Comparison of ENCODE assay signal across 8 cellular contexts in genomic region chr17:57875109-57876022, GRCh38. TPM values are rescaled to one million over a fixed set of nuclear protein-coding genes. Genes with fewer than 3 reads are reported as not detected.
DNase-seq lines count a peak whose midpoint lies in the region; TF ChIP-seq lines count a peak whose summit lies in the region.

No MANE protein-coding gene starts in this region.

- in situ Hi-C loops in G401 (cut with HindIII; ENCODE audit: low sequenced_read_pairs), result no loop called here

- H3K27me3 Mint-ChIP-seq in type B pancreatic cell, result no peaks in the 10 kb centered on the region
- peaks cover 26% of the 10 kb centered on the region for H3K27me3 Mint-ChIP-seq in activated CD4-positive, alpha-beta memory T cell treated with anti-CD3 and anti-CD28 coated beads for 36 hours

- H3K36me3 ChIP-seq in H7 (replicated peaks; ENCODE audit: control insufficient read depth, insufficient read depth, low read length) (no peaks in the 10 kb centered on the region), NT2/D1 (ENCODE audit: insufficient read depth, insufficient read length, low read length) (peaks cover 51% of the 10 kb centered on the region)

- H3K36me3 Mint-ChIP-seq in type B pancreatic cell, result peaks cover 14% of the 10 kb centered on the region
- no peaks in the 10 kb centered on the region for H3K36me3 Mint-ChIP-seq in activated CD4-positive, alpha-beta memory T cell treated with anti-CD3 and anti-CD28 coated beads for 36 hours

- intact Hi-C loops in activated CD4-positive, alpha-beta memory T cell treated with anti-CD3 and anti-CD28 coated beads for 36 hours (cut with micrococcal nuclease), result no loop called here

- TF ChIP-seq CTCF in type B pancreatic cell (conservative IDR thresholded peaks at IDR 0.05), result peak; percentile 73

- H3K27ac Mint-ChIP-seq in type B pancreatic cell, result peak overlapping the region; percentile 65
- H3K27ac Mint-ChIP-seq in activated CD4-positive, alpha-beta memory T cell treated with anti-CD3 and anti-CD28 coated beads for 36 hours, result no peak overlapping the region

- DNase-seq in H7 (peak; percentile 89), NT2/D1 (ENCODE audit: low read depth, low spot score) (no peak), ecto neural progenitor cell (ENCODE audit: low spot score) (peak; percentile 86), lung microvascular endothelial cell (ENCODE audit: low read depth in 2 of 2) (peak; percentile 73 to 98), type B pancreatic cell (ENCODE audit: extremely low spot score, unreplicated experiment) (peak; percentile 81), G401 (ENCODE audit: low spot score) (no peak), DMS153 (lab: John Stamatoyannopoulos, UW) (no peak)
- no peak for DNase-seq in activated CD4-positive, alpha-beta memory T cell treated with anti-CD3 and anti-CD28 coated beads for 36 hours

- peaks cover 65% of the 10 kb centered on the region for H3K4me1 Mint-ChIP-seq in type B pancreatic cell (ENCODE audit: unreplicated experiment)
- H3K4me1 Mint-ChIP-seq in activated CD4-positive, alpha-beta memory T cell treated with anti-CD3 and anti-CD28 coated beads for 36 hours (ENCODE audit: low read depth), result peaks cover 31% of the 10 kb centered on the region

- no peaks in the 10 kb centered on the region for H3K9me3 ChIP-seq in NT2/D1 (ENCODE audit: insufficient read depth, low read length)

- H3K4me3 Mint-ChIP-seq in type B pancreatic cell, result peak overlapping the region; percentile 74
- no peak overlapping the region for H3K4me3 Mint-ChIP-seq in activated CD4-positive, alpha-beta memory T cell treated with anti-CD3 and anti-CD28 coated beads for 36 hours

- no peaks in the 10 kb centered on the region for H3K9me3 Mint-ChIP-seq in type B pancreatic cell
- H3K9me3 Mint-ChIP-seq in activated CD4-positive, alpha-beta memory T cell treated with anti-CD3 and anti-CD28 coated beads for 36 hours, result no peaks in the 10 kb centered on the region

- H3K9ac ChIP-seq in NT2/D1 (ENCODE audit: insufficient read length, low read depth), result peak overlapping the region; percentile 83

- H3K27me3 ChIP-seq in H7 (ENCODE audit: control insufficient read depth, insufficient read depth, low read length), result peaks cover 2% of the 10 kb centered on the region; the same call in 1 of the 2 replicates
- H3K27me3 ChIP-seq in NT2/D1 (ENCODE audit: insufficient read depth, insufficient read length), result no peaks in the 10 kb centered on the region

- H3K4me3 ChIP-seq in H7 (ENCODE audit: insufficient read depth, low read depth, low read length), result no peak overlapping the region
- H3K4me3 ChIP-seq in NT2/D1 (ENCODE audit: insufficient read length, low read depth), result no peak overlapping the region

- peaks cover 37% of the 10 kb centered on the region for H3K4me1 ChIP-seq in NT2/D1 (ENCODE audit: insufficient read depth, insufficient read length)

- POLR2A ChIA-PET in activated CD4-positive, alpha-beta memory T cell treated with anti-CD3 and anti-CD28 coated beads for 36 hours (lab: Charles Lee), result interaction anchor here (1.3 kb wide), 2 partner anchors 25 to 123 kb away, joined by 3 read pairs; no protein-coding TSS in a partner anchor

- CTCF ChIA-PET in activated CD4-positive, alpha-beta memory T cell treated with anti-CD3 and anti-CD28 coated beads for 36 hours (lab: Charles Lee), result interaction anchor here (0.8 to 1.8 kb wide), 5 partner anchors 16 to 124 kb away, joined by 3 to 8 read pairs (median 4); no protein-coding TSS in a partner anchor

RNA-seq across cellular contexts. Expression of gene MRPS23, which starts 25.5 kb away (rescaled TPM):
- total RNA-seq in H7 (2014; rRNA removed; shearing (Covaris generic)), result 56.1 and 65.9 TPM in 2 replicates
- 22.0 and 24.0 TPM in 2 replicates for total RNA-seq in lung microvascular endothelial cell
- 35.5 and 46.9 TPM in 2 replicates for total RNA-seq in type B pancreatic cell (ENCODE audit: low replicate concordance)
- total RNA-seq in G401 (2014; rRNA removed; shearing (Covaris generic)), result 39.2 and 60.7 TPM in 2 replicates
- total RNA-seq in activated CD4-positive, alpha-beta memory T cell treated with anti-CD3 and anti-CD28 coated beads for 36 hours, result 10 to 100 TPM; 58.2 to 64.1 TPM

Comparison
In these comparisons a context has a peak if more than half of its experiments do, and no peak if none do; other contexts are left out.
1. DNase-seq: peak in H7 (single experiment), ecto neural progenitor cell (single experiment), lung microvascular endothelial cell (2 of 2) and type B pancreatic cell (single experiment); none in NT2/D1 (single experiment), G401 (single experiment), DMS153 (single experiment) and activated CD4-positive, alpha-beta memory T cell treated with anti-CD3 and anti-CD28 coated beads for 36 hours (single experiment).